Comparison of ENCODE assay signal across 18 cellular contexts in genomic region chr3:56324473-56324872, GRCh38.
"Had no signal": no experiment of that assay in that cellular context is flagged by ENCODE, and none has a peak within 500 bp of the region (broad histone marks: within the 10 kb centered on the region; RNA-seq: fewer than 3 reads in every experiment).

No MANE protein-coding gene starts in this region.

- H3K27ac Mint-ChIP-seq: effector memory CD8-positive, alpha-beta T cell; mesothelial cell of epicardium; natural killer cell; progenitor cell of endocrine pancreas had no signal

- H3K4me3 ChIP-seq: esophagus squamous epithelium, gastroesophageal sphincter, left lung, lung, pancreas, suprapubic skin, tibial nerve had no signal

- H3K27me3 ChIP-seq: esophagus squamous epithelium, gastroesophageal sphincter, left lung, pancreas, suprapubic skin, tibial nerve had no signal

- FAIRE-seq: pancreas, small intestine had no signal

- H3K4me1 Mint-ChIP-seq: central memory CD8-positive, alpha-beta T cell; natural killer cell had no signal

- H3K9me3 ChIP-seq: esophagus squamous epithelium, gastroesophageal sphincter, left lung, pancreas, suprapubic skin, tibial nerve had no signal

- H3K4me3 Mint-ChIP-seq: central memory CD8-positive, alpha-beta T cell; effector memory CD8-positive, alpha-beta T cell; mesothelial cell of epicardium; natural killer cell; neural crest cell had no signal

- H3K36me3 Mint-ChIP-seq: mesothelial cell of epicardium, natural killer cell had no signal

- ATAC-seq: effector memory CD8-positive, alpha-beta T cell; natural killer cell had no signal

- H3K27ac ChIP-seq: epithelial cell of prostate, esophagus squamous epithelium, gastroesophageal sphincter, left lung, pancreas, suprapubic skin, tibial nerve had no signal

- H3K36me3 ChIP-seq: esophagus squamous epithelium, gastroesophageal sphincter, left lung, pancreas, suprapubic skin, tibial nerve had no signal

- H3K27me3 Mint-ChIP-seq: progenitor cell of endocrine pancreas had no signal

- DNase-seq: effector memory CD8-positive, alpha-beta T cell; esophagus squamous epithelium; glutamatergic neuron; left lung; natural killer cell; pancreas; small intestine; stimulated activated CD4-positive, alpha-beta T cell treated with anti-CD3 and anti-CD28 coated beads, Interleukin-2, amount 100 ng/mL, for 48 hours; stimulated activated naive CD4-positive, alpha-beta T cell treated with Interleukin-2 at 50 U/mL for 16 hours had no signal

- H3K4me1 ChIP-seq: esophagus squamous epithelium, left lung, pancreas, suprapubic skin, tibial nerve had no signal

- H3K9me3 Mint-ChIP-seq: central memory CD8-positive, alpha-beta T cell; effector memory CD8-positive, alpha-beta T cell; mesothelial cell of epicardium; natural killer cell; neural crest cell had no signal
